In the genomic region with DNA sequence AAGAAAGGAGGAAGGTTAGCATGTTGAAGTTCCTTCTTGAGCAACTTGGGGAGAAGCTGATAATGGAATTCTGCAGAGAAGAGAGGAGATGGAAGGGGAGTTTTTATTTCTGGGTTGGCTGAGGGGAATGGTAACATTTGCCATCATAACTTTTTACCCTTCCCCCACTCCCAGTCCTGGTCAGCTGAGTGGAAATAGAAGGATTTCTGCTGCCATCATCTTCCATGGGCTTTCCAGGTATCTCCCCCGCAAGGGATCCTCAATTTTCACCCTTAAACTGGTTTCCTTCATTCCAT, we compare ENCODE assay signal across 11 cellular contexts. TPM values are rescaled to one million over a fixed set of nuclear protein-coding genes. Genes with fewer than 3 reads are reported as not detected.
DNase-seq lines count a peak whose midpoint lies in the region; ATAC-seq and TF ChIP-seq lines count a peak whose summit lies in the region.
"Had no signal": no experiment of that assay in that cellular context is flagged by ENCODE, and none has a peak within 500 bp of the region (broad histone marks: within the 10 kb centered on the region; RNA-seq: fewer than 3 reads in every experiment).

No MANE protein-coding gene starts in this region.

- peaks cover 9% of the 10 kb centered on the region for H3K4me1 Mint-ChIP-seq in activated T-helper 17 cell treated with anti-CD3 and anti-CD28 coated beads, Interleukin-2, amount 50 U/mL, for 72 hours
- peaks cover 40 to 62% of the 10 kb centered on the region in 2 donors for H3K4me1 Mint-ChIP-seq in natural killer cell

- 0 out of 2 replicates have a peak overlapping the region, but pooled peaks have one; percentile 58 for H3K4me2 ChIP-seq in DND-41 (ENCODE audit: insufficient read depth, low read length)

- no peaks in the 10 kb centered on the region for H3K9me3 Mint-ChIP-seq in activated T-helper 17 cell treated with anti-CD3 and anti-CD28 coated beads, Interleukin-2, amount 50 U/mL, for 72 hours
- no peaks in the 10 kb centered on the region for H3K9me3 Mint-ChIP-seq in natural killer cell

- H3K4me3 Mint-ChIP-seq in activated T-helper 17 cell treated with anti-CD3 and anti-CD28 coated beads, Interleukin-2, amount 50 U/mL, for 72 hours = peak overlapping the region; percentile 74
- peak overlapping the region; percentile 84 for H3K4me3 Mint-ChIP-seq in natural killer cell

- no peak for TF ChIP-seq CTCF in DND-41 (IDR thresholded peaks at IDR 0.05; ENCODE audit: borderline replicate concordance, extremely low read depth, low read length, poor library complexity, severe bottlenecking)
- no peak for TF ChIP-seq CTCF in natural killer cell (IDR thresholded peaks at IDR 0.05)

- peaks cover 17% of the 10 kb centered on the region; the same call in 1 of the 2 replicates for H3K36me3 ChIP-seq in DND-41 (ENCODE audit: insufficient read depth, low read length)
- H3K36me3 ChIP-seq: brain microvascular endothelial cell had no signal

- no peak overlapping the region for H3K9ac ChIP-seq in DND-41 (ENCODE audit: low read depth, low read length)

- no peaks in the 10 kb centered on the region for H3K27me3 ChIP-seq in DND-41 (ENCODE audit: insufficient read depth, low read length, poor library complexity)
- H3K27me3 ChIP-seq: brain microvascular endothelial cell had no signal

- no peak overlapping the region for H2AFZ ChIP-seq in DND-41 (ENCODE audit: low read depth, low read length)

- no peaks in the 10 kb centered on the region for H4K20me1 ChIP-seq in DND-41 (ENCODE audit: insufficient read depth, low read length)

- no peaks in the 10 kb centered on the region for H3K9me3 ChIP-seq in DND-41 (ENCODE audit: insufficient read depth, low read length, severe bottlenecking)
- H3K9me3 ChIP-seq: lower lobe of right lung had no signal

- peaks cover 3% of the 10 kb centered on the region for H3K27me3 Mint-ChIP-seq in activated T-helper 17 cell treated with anti-CD3 and anti-CD28 coated beads, Interleukin-2, amount 50 U/mL, for 72 hours
- H3K27me3 Mint-ChIP-seq in natural killer cell (ENCODE audit: low read depth in 2 of 2) = no peaks in the 10 kb centered on the region

- peaks cover 20% of the 10 kb centered on the region for H3K36me3 Mint-ChIP-seq in activated T-helper 17 cell treated with anti-CD3 and anti-CD28 coated beads, Interleukin-2, amount 50 U/mL, for 72 hours (ENCODE audit: low read depth)
- no peaks in the 10 kb centered on the region for H3K36me3 Mint-ChIP-seq in natural killer cell

- no peak overlapping the region for H3K4me3 ChIP-seq in DND-41 (ENCODE audit: low read depth in 1 of 2, low read length in 2 of 2)

- H3K79me2 ChIP-seq in DND-41 (ENCODE audit: insufficient read depth, low read length) = no peaks in the 10 kb centered on the region; the same call in 1 of the 2 replicates

- DNase-seq in DND-41 (no peak), natural killer cell (no peak), HCEC 1CT (no peak), pons (ENCODE audit: low spot score) (no peak)
- DNase-seq: activated CD4-positive, alpha-beta T cell treated with anti-CD3 and anti-CD28 coated beads for 4 hours; brain microvascular endothelial cell; COR-L47; lower lobe of right lung; NCI-H2171 had no signal

- H3K27ac ChIP-seq in DND-41 (ENCODE audit: low read length) = no peak overlapping the region
- H3K27ac ChIP-seq: brain microvascular endothelial cell had no signal

- no peak overlapping the region for H3K27ac Mint-ChIP-seq in activated T-helper 17 cell treated with anti-CD3 and anti-CD28 coated beads, Interleukin-2, amount 50 U/mL, for 72 hours
- H3K27ac Mint-ChIP-seq in natural killer cell = peak overlapping the region; percentile 92 to 93

- ATAC-seq in DND-41 (ENCODE audit: insufficient read depth, low read depth) (no peak), natural killer cell (no peak), GM21576 (IDR thresholded peaks at IDR 0.05; ENCODE audit: unreplicated experiment) (no peak)
- no peak for ATAC-seq in activated T-helper 17 cell treated with anti-CD3 and anti-CD28 coated beads, Interleukin-2, amount 50 U/mL, for 72 hours (replicated peaks)
- ATAC-seq: lower lobe of right lung had no signal

- intact Hi-C loops in natural killer cell (cut with micrococcal nuclease) = no loop called here

- peaks cover 21% of the 10 kb centered on the region for H3K4me1 ChIP-seq in DND-41 (ENCODE audit: insufficient read depth, low read length)

RNA-seq across cellular contexts. Expression of a gene that starts 1.3 kb away (rescaled TPM):
- total RNA-seq in activated T-helper 17 cell treated with anti-CD3 and anti-CD28 coated beads, Interleukin-2, amount 50 U/mL, for 72 hours = 10 to 100 TPM; 16.7 to 19.5 TPM
- total RNA-seq in natural killer cell = 10 to 100 TPM; 65.1 to 81.1 (median 77.0) TPM

RNA-seq across cellular contexts. Expression of a gene that starts 5.3 kb away (rescaled TPM):
- 1 to 10 TPM; 1.5 to 1.6 TPM for total RNA-seq in activated T-helper 17 cell treated with anti-CD3 and anti-CD28 coated beads, Interleukin-2, amount 50 U/mL, for 72 hours
- 1 to 10 TPM; 3.1 to 6.5 (median 5.1) TPM for total RNA-seq in natural killer cell

RNA-seq across cellular contexts. Expression of a gene that starts 15.0 kb away (rescaled TPM):
- 10 to 100 TPM; 16.0 to 23.0 TPM for total RNA-seq in activated T-helper 17 cell treated with anti-CD3 and anti-CD28 coated beads, Interleukin-2, amount 50 U/mL, for 72 hours
- total RNA-seq in natural killer cell = 10 to 100 TPM; 41.0 to 62.9 (median 52.0) TPM

RNA-seq across cellular contexts. Expression of a gene that starts 27.0 kb away (rescaled TPM):
- total RNA-seq in activated T-helper 17 cell treated with anti-CD3 and anti-CD28 coated beads, Interleukin-2, amount 50 U/mL, for 72 hours = 1 to 10 TPM; 1.5 to 3.7 TPM
- under 1 TPM; 0.38 to 0.59 (median 0.48) TPM for total RNA-seq in natural killer cell

RNA-seq across cellular contexts. Expression of a gene that starts 56.1 kb away (rescaled TPM):
- total RNA-seq in activated T-helper 17 cell treated with anti-CD3 and anti-CD28 coated beads, Interleukin-2, amount 50 U/mL, for 72 hours = 1 to 10 TPM; 2.0 to 3.0 TPM
- total RNA-seq in natural killer cell = under 1 TPM; 0.09 to 0.40 (median 0.16) TPM
